ENCODE assay signal across 21 cellular contexts in the genomic region with DNA sequence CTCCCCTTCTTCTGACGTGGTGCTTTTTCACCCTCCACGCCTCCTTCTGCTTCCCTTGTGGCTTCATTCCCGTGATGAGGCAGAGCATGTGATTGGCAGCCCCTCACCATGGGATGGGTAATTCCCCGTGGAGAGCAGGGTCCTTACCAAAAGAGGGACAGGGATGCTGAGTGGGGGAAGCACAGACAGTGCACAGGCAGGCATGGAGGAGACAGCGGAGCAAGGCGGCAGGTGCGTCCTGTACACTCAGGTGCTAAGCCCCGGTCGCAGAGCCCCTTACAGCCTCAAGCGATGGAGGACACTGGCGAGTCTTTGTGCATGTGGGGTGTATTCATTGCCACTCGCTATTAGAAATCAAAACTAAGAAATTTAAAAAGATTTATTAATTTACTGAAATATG. TPM values are rescaled to one million over a fixed set of nuclear protein-coding genes. Genes with fewer than 3 reads are reported as not detected.
DNase-seq lines count a peak whose midpoint lies in the region; ATAC-seq and TF ChIP-seq lines count a peak whose summit lies in the region.
"Had no signal": no experiment of that assay in that cellular context is flagged by ENCODE, and none has a peak within 500 bp of the region (broad histone marks: within the 10 kb centered on the region; RNA-seq: fewer than 3 reads in every experiment).

No MANE protein-coding gene starts in this region.

- no CpG with 5 or more reads among the region's 12 CpGs for WGBS in trophoblast cell (ENCODE audit: extremely low coverage, insufficient coverage, insufficient read length)
- 80% methylated on average over 12 of the region's 12 CpGs for WGBS in esophagus muscularis mucosa

- no peaks in the 10 kb centered on the region for H3K9me3 ChIP-seq in trophoblast cell (ENCODE audit: insufficient read depth, low read depth, low read length)
- no peaks in the 10 kb centered on the region for H3K9me3 ChIP-seq in CD8-positive, alpha-beta T cell (ENCODE audit: low read length)
- H3K9me3 ChIP-seq in esophagus muscularis mucosa = no peaks in the 10 kb centered on the region
- H3K9me3 ChIP-seq: Peyer's patch, SJSA1 had no signal

- H3K79me2 ChIP-seq in GM23338 (replicated peaks; ENCODE audit: insufficient read depth) (peaks cover 13% of the 10 kb centered on the region), trophoblast cell (ENCODE audit: control insufficient read depth, insufficient read depth, low read length, poor library complexity) (no peaks in the 10 kb centered on the region)

- H3K4me1 Mint-ChIP-seq in activated naive CD4-positive, alpha-beta T cell treated with anti-CD3 and anti-CD28 coated beads, Interleukin-2, amount 50 U/mL, for 24 hours = peaks cover 11% of the 10 kb centered on the region
- H3K4me1 Mint-ChIP-seq in activated naive CD4-positive, alpha-beta T cell treated with anti-CD3 and anti-CD28 coated beads, Interleukin-2, amount 10 ng/mL, durations not matched to agents 7 days and 5 days = peaks cover 20% of the 10 kb centered on the region
- peaks cover 13% of the 10 kb centered on the region for H3K4me1 Mint-ChIP-seq in GM23338
- peaks cover 48% of the 10 kb centered on the region for H3K4me1 Mint-ChIP-seq in activated B cell treated with CpG ODN at 0.5 μM for 24 hours
- H3K4me1 Mint-ChIP-seq in CD8-positive, alpha-beta T cell (ENCODE audit: low read depth) = peaks cover 13% of the 10 kb centered on the region

- no peak overlapping the region for H3K4me3 Mint-ChIP-seq in activated naive CD4-positive, alpha-beta T cell treated with anti-CD3 and anti-CD28 coated beads, Interleukin-2, amount 50 U/mL, for 24 hours
- no peak overlapping the region for H3K4me3 Mint-ChIP-seq in activated naive CD4-positive, alpha-beta T cell treated with anti-CD3 and anti-CD28 coated beads, Interleukin-2, amount 10 ng/mL, durations not matched to agents 7 days and 5 days
- H3K4me3 Mint-ChIP-seq in GM23338 (no peak overlapping the region), activated B cell treated with CpG ODN at 0.5 μM for 24 hours (no peak overlapping the region)
- H3K4me3 Mint-ChIP-seq in CD8-positive, alpha-beta T cell = no peak overlapping the region
- H3K4me3 Mint-ChIP-seq: CD4-positive, CD25-positive, alpha-beta regulatory T cell had no signal

- DNase-seq in activated naive CD4-positive, alpha-beta T cell treated with anti-CD3 and anti-CD28 coated beads, Interleukin-2, amount 10 ng/mL, durations not matched to agents 7 days and 5 days = no peak
- DNase-seq in GM23338 (ENCODE audit: low spot score) (no peak), activated B cell treated with CpG ODN at 0.5 μM for 24 hours (no peak), trophoblast cell (no peak), esophagus muscularis mucosa (ENCODE audit: extremely low spot score) (no peak)
- DNase-seq in CD8-positive, alpha-beta T cell = no peak
- DNase-seq: 8988T; AML-193; CD4-positive, CD25-positive, alpha-beta regulatory T cell; Kasumi-1; NCI-H1417; NCI-H187; NCI-H2107; NCI-H226; NCI-H510A treated with DMSO at 0.1 percent for 48 hours; NCI-H774; NK-92 treated with Interleukin-12 subunit alpha and Interleukin-12 subunit beta, amount 100 ng/mL, for 24 hours; Peyer's patch had no signal

- H4K8ac ChIP-seq in trophoblast cell (ENCODE audit: low read depth, low read length) = no peak overlapping the region

- no peak for TF ChIP-seq EP300 in esophagus muscularis mucosa (IDR thresholded peaks at IDR 0.05)

- H3K4me3 ChIP-seq in GM23338 (no peak overlapping the region), trophoblast cell (ENCODE audit: low read depth, low read length) (no peak overlapping the region), esophagus muscularis mucosa (no peak overlapping the region)
- H3K4me3 ChIP-seq in CD8-positive, alpha-beta T cell (ENCODE audit: low read depth, low read length) = no peak overlapping the region
- H3K4me3 ChIP-seq: Peyer's patch, SJSA1 had no signal

- intact Hi-C loops in activated B cell treated with CpG ODN at 0.5 μM for 24 hours (cut with micrococcal nuclease) (no loop called here), esophagus muscularis mucosa (cut with DNase I) (no loop called here)
- intact Hi-C loops in CD8-positive, alpha-beta T cell (cut with DNase I, micrococcal nuclease) = no loop called here

- no peak overlapping the region for H4K91ac ChIP-seq in trophoblast cell (ENCODE audit: low read depth, low read length)

- no peaks in the 10 kb centered on the region for H3F3A ChIP-seq in GM23338 (replicated peaks; ENCODE audit: low read depth)

- no peak overlapping the region for H3K23ac ChIP-seq in trophoblast cell (ENCODE audit: low read length)

- no peaks in the 10 kb centered on the region for H3K27me3 ChIP-seq in GM23338 (ENCODE audit: insufficient read depth)
- no peaks in the 10 kb centered on the region for H3K27me3 ChIP-seq in trophoblast cell (ENCODE audit: insufficient read depth, low read length)
- H3K27me3 ChIP-seq in CD8-positive, alpha-beta T cell (ENCODE audit: insufficient read depth, low read length) = no peaks in the 10 kb centered on the region
- no peaks in the 10 kb centered on the region for H3K27me3 ChIP-seq in esophagus muscularis mucosa
- H3K27me3 ChIP-seq: Peyer's patch, SJSA1 had no signal

- no peaks in the 10 kb centered on the region for H3K79me1 ChIP-seq in trophoblast cell (ENCODE audit: low read length)

- H2AK5ac ChIP-seq in trophoblast cell (ENCODE audit: low read length) = no peak overlapping the region

- no peak overlapping the region for H2BK12ac ChIP-seq in trophoblast cell (ENCODE audit: low read length)

- no peaks in the 10 kb centered on the region; the same call in none of the 2 replicates for H4K20me1 ChIP-seq in GM23338 (replicated peaks; ENCODE audit: insufficient read depth)

- H3K9me3 Mint-ChIP-seq in activated naive CD4-positive, alpha-beta T cell treated with anti-CD3 and anti-CD28 coated beads, Interleukin-2, amount 50 U/mL, for 24 hours = no peaks in the 10 kb centered on the region
- H3K9me3 Mint-ChIP-seq in activated naive CD4-positive, alpha-beta T cell treated with anti-CD3 and anti-CD28 coated beads, Interleukin-2, amount 10 ng/mL, durations not matched to agents 7 days and 5 days = peaks cover 1% of the 10 kb centered on the region
- H3K9me3 Mint-ChIP-seq in GM23338 (no peaks in the 10 kb centered on the region), activated B cell treated with CpG ODN at 0.5 μM for 24 hours (no peaks in the 10 kb centered on the region)
- no peaks in the 10 kb centered on the region for H3K9me3 Mint-ChIP-seq in CD8-positive, alpha-beta T cell

- CTCF ChIA-PET in activated naive CD4-positive, alpha-beta T cell treated with anti-CD3 and anti-CD28 coated beads, Interleukin-2, amount 10 ng/mL, durations not matched to agents 7 days and 5 days (lab: Charles Lee) = no interaction called here
- CTCF ChIA-PET in activated B cell treated with CpG ODN at 0.5 μM for 24 hours (lab: Charles Lee) = interaction anchor here (0.6 kb wide), 1 partner anchor 37 kb away, joined by 3 read pairs; no protein-coding TSS in a partner anchor
- CTCF ChIA-PET in CD8-positive, alpha-beta T cell (lab: Charles Lee) = interaction anchor here (0.9 to 2.2 kb wide), 2 partner anchors 37 to 233 kb away, joined by 3 to 10 read pairs; no protein-coding TSS in a partner anchor

- H3K36me3 Mint-ChIP-seq in activated naive CD4-positive, alpha-beta T cell treated with anti-CD3 and anti-CD28 coated beads, Interleukin-2, amount 50 U/mL, for 24 hours = no peaks in the 10 kb centered on the region
- H3K36me3 Mint-ChIP-seq in activated naive CD4-positive, alpha-beta T cell treated with anti-CD3 and anti-CD28 coated beads, Interleukin-2, amount 10 ng/mL, durations not matched to agents 7 days and 5 days = peaks cover 6% of the 10 kb centered on the region
- H3K36me3 Mint-ChIP-seq in GM23338 (ENCODE audit: low read depth) (no peaks in the 10 kb centered on the region; the same call in 2 of the 3 replicates), activated B cell treated with CpG ODN at 0.5 μM for 24 hours (ENCODE audit: low read depth) (no peaks in the 10 kb centered on the region)
- H3K36me3 Mint-ChIP-seq in CD8-positive, alpha-beta T cell = no peaks in the 10 kb centered on the region
- H3K36me3 Mint-ChIP-seq: CD4-positive, CD25-positive, alpha-beta regulatory T cell had no signal

- H3K4me2 ChIP-seq in GM23338 = no peak overlapping the region
- no peak overlapping the region for H3K4me2 ChIP-seq in trophoblast cell (ENCODE audit: low read length)

- peak overlapping the region; percentile 61 for H3K18ac ChIP-seq in trophoblast cell (ENCODE audit: low read length)

- no peak for TF ChIP-seq POLR2A in esophagus muscularis mucosa (IDR thresholded peaks at IDR 0.05; ENCODE audit: low read depth)

- no peak overlapping the region for H2BK120ac ChIP-seq in trophoblast cell (ENCODE audit: insufficient read depth, low read length, poor library complexity)

- H3K4me1 ChIP-seq in GM23338 (ENCODE audit: insufficient read depth) (no peaks in the 10 kb centered on the region), trophoblast cell (ENCODE audit: control insufficient read depth in 1 of 2, insufficient read depth in 2 of 2, low read length in 2 of 2) (peaks cover 6 to 17% of the 10 kb centered on the region in 2 experiments), esophagus muscularis mucosa (peaks cover 13 to 27% (median 20%) of the 10 kb centered on the region in 4 donors)
- peaks cover 11% of the 10 kb centered on the region for H3K4me1 ChIP-seq in CD8-positive, alpha-beta T cell (ENCODE audit: insufficient read depth, low read length)

- H3K36me3 ChIP-seq in GM23338 (ENCODE audit: insufficient read depth) (no peaks in the 10 kb centered on the region), trophoblast cell (ENCODE audit: control insufficient read depth in 1 of 2, insufficient read depth in 2 of 2, low read length in 2 of 2) (peaks cover 0 to 2% of the 10 kb centered on the region in 2 experiments), esophagus muscularis mucosa (no peaks in the 10 kb centered on the region)
- H3K36me3 ChIP-seq in CD8-positive, alpha-beta T cell (ENCODE audit: insufficient read depth, low read length) = no peaks in the 10 kb centered on the region
- H3K36me3 ChIP-seq: Peyer's patch, SJSA1 had no signal

- no peaks in the 10 kb centered on the region for H3K9me2 ChIP-seq in GM23338 (ENCODE audit: insufficient read depth)

- peak overlapping the region; percentile 76 for H3K27ac Mint-ChIP-seq in activated naive CD4-positive, alpha-beta T cell treated with anti-CD3 and anti-CD28 coated beads, Interleukin-2, amount 50 U/mL, for 24 hours
- no peak overlapping the region for H3K27ac Mint-ChIP-seq in activated naive CD4-positive, alpha-beta T cell treated with anti-CD3 and anti-CD28 coated beads, Interleukin-2, amount 10 ng/mL, durations not matched to agents 7 days and 5 days
- H3K27ac Mint-ChIP-seq in GM23338 (peak overlapping the region; percentile 47; the same call in 1 of the 2 replicates), activated B cell treated with CpG ODN at 0.5 μM for 24 hours (no peak overlapping the region)
- H3K27ac Mint-ChIP-seq in CD8-positive, alpha-beta T cell = no peak overlapping the region
- H3K27ac Mint-ChIP-seq: CD4-positive, CD25-positive, alpha-beta regulatory T cell had no signal

- H2BK5ac ChIP-seq in trophoblast cell (ENCODE audit: low read depth, low read length, poor library complexity) = no peak overlapping the region

- ATAC-seq in GM23338 (no peak), activated B cell treated with CpG ODN at 0.5 μM for 24 hours (ENCODE audit: low read depth) (peak; percentile 73), GM21447 (IDR thresholded peaks at IDR 0.05; ENCODE audit: unreplicated experiment) (no peak)
- ATAC-seq in CD8-positive, alpha-beta T cell = no peak

- H3K14ac ChIP-seq in trophoblast cell (ENCODE audit: low read length) = no peak overlapping the region

- TF ChIP-seq CTCF in GM23338 (conservative IDR thresholded peaks at IDR 0.05; ENCODE audit: low read depth in 2 of 2) (no peak), activated B cell treated with CpG ODN at 0.5 μM for 24 hours (IDR thresholded peaks at IDR 0.05) (no peak), esophagus muscularis mucosa (IDR thresholded peaks at IDR 0.05) (no peak)
- TF ChIP-seq CTCF in CD8-positive, alpha-beta T cell (IDR thresholded peaks at IDR 0.05) = no peak

- H3K27ac ChIP-seq in GM23338 (ENCODE audit: low read depth) (no peak overlapping the region), trophoblast cell (ENCODE audit: low read depth, low read length) (no peak overlapping the region), esophagus muscularis mucosa (replicated peaks in 1 of 4) (no peak overlapping the region)
- H3K27ac ChIP-seq in CD8-positive, alpha-beta T cell (ENCODE audit: low read depth, low read length) = no peak overlapping the region
- H3K27ac ChIP-seq: SJSA1 had no signal

- peak overlapping the region; percentile 17 for H3K4ac ChIP-seq in trophoblast cell (ENCODE audit: low read depth, low read length)

- no peak overlapping the region for H2AFZ ChIP-seq in GM23338
- no peak overlapping the region for H2AFZ ChIP-seq in trophoblast cell (ENCODE audit: insufficient read depth, low read length, poor library complexity)

- H3K27me3 Mint-ChIP-seq in activated naive CD4-positive, alpha-beta T cell treated with anti-CD3 and anti-CD28 coated beads, Interleukin-2, amount 50 U/mL, for 24 hours = no peaks in the 10 kb centered on the region
- peaks cover 23% of the 10 kb centered on the region for H3K27me3 Mint-ChIP-seq in activated naive CD4-positive, alpha-beta T cell treated with anti-CD3 and anti-CD28 coated beads, Interleukin-2, amount 10 ng/mL, durations not matched to agents 7 days and 5 days
- H3K27me3 Mint-ChIP-seq in GM23338 (ENCODE audit: insufficient read depth, low read depth, poor library complexity) (peaks cover 11% of the 10 kb centered on the region), activated B cell treated with CpG ODN at 0.5 μM for 24 hours (no peaks in the 10 kb centered on the region)
- no peaks in the 10 kb centered on the region for H3K27me3 Mint-ChIP-seq in CD8-positive, alpha-beta T cell (ENCODE audit: low read depth)
- H3K27me3 Mint-ChIP-seq: CD4-positive, CD25-positive, alpha-beta regulatory T cell had no signal

- POLR2A ChIA-PET in activated B cell treated with CpG ODN at 0.5 μM for 24 hours (lab: Charles Lee) = interaction anchor here (0.9 to 1.2 kb wide), 4 partner anchors 13 to 24 kb away, joined by 3 to 5 read pairs (median 3); no protein-coding TSS in a partner anchor
- POLR2A ChIA-PET in CD8-positive, alpha-beta T cell (lab: Charles Lee) = no interaction called here

- no peak overlapping the region for H4K12ac ChIP-seq in trophoblast cell (ENCODE audit: low read depth, low read length)

- no peak overlapping the region for H3K9ac ChIP-seq in trophoblast cell (ENCODE audit: low read length)

RNA-seq across cellular contexts. Expression of a gene that starts 19.8 kb away (rescaled TPM):
- 19.7 and 81.8 TPM in 2 replicates for total RNA-seq in GM23338 (2014; rRNA removed; shearing (Covaris generic))
- polyA plus RNA-seq in GM23338 (2016; fragmentation: Nextera tagmentation; extraction: Ambion mirVana) = 2.7 and 3.1 TPM in 2 replicates
- total RNA-seq in activated B cell treated with CpG ODN at 0.5 μM for 24 hours = 39.3 and 45.6 TPM in 2 replicates
- 10.6 and 11.0 TPM in 2 replicates for polyA plus RNA-seq in trophoblast cell (2013)
- 1 to 10 TPM; 8.4 to 8.7 TPM for total RNA-seq in CD8-positive, alpha-beta T cell
- 100 to 1,000 TPM in 1 of 4 donors, 10 to 100 TPM in 3; 20.0 to 126 (median 63.8) TPM for total RNA-seq in esophagus muscularis mucosa

Comparison
In these comparisons a context has a peak if more than half of its experiments do, and no peak if none do; other contexts are left out.
1. H3K27ac Mint-ChIP-seq: peak in activated naive CD4-positive, alpha-beta T cell treated with anti-CD3 and anti-CD28 coated beads, Interleukin-2, amount 50 U/mL, for 24 hours (single experiment) and GM23338 (single experiment); none in activated naive CD4-positive, alpha-beta T cell treated with anti-CD3 and anti-CD28 coated beads, Interleukin-2, amount 10 ng/mL, durations not matched to agents 7 days and 5 days (single experiment), activated B cell treated with CpG ODN at 0.5 μM for 24 hours (single experiment) and CD8-positive, alpha-beta T cell (single experiment).